ENCODE assay signal across 14 cellular contexts in the genomic region with DNA sequence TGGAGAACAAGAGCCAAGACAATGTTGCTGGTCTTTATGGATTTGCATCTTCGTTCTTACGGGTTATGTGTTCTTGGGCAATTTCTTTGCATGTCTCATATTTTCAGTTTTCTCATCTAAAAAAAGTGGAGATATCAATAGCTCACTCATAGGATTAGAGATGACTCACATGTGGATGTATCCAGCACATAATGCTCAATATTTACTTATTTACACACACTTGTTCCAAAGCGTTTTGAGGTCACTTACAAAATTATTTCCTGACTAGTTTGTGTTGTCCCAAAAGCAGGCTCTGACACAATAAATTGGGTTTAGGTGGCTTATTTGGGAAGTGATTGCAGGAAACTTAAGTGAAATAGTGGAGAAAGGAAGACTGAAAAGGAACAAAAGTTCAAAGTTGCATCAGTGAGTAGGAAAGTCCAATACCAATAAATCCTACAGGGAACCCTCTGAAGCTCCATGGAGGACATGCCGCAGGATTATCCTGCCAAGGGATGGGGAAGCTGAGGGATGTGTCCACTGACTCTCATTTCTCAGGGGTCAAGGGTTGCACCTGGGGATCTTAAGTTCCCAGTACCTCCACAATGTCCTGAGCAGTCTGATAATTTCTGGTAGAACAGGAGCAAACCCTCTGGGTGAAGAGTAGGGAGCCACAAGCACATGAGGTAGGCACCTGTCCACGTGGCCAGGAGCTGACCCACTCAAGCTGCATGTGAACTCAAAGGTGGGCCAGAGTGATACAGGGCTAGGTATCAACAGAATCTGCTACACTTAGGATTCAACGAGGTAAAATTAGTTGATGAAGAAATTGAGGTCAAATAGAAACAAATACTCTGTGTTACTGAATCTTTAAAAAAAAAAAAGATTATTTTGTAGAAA. TPM values are rescaled to one million over a fixed set of nuclear protein-coding genes. Genes with fewer than 3 reads are reported as not detected.
A peak's percentile ranks its signal among the peaks of the same experiment; 100 is the strongest.
DNase-seq lines count a peak whose midpoint lies in the region; ATAC-seq, FAIRE-seq and TF ChIP-seq lines count a peak whose summit lies in the region.
"Had no signal": no experiment of that assay in that cellular context is flagged by ENCODE, and none has a peak within 500 bp of the region (broad histone marks: within the 10 kb centered on the region; RNA-seq: fewer than 3 reads in every experiment).

No MANE protein-coding gene starts in this region.

- H3K36me3 ChIP-seq in IMR-90 (ENCODE audit: control insufficient read depth, insufficient read depth, low read length) (no peaks in the 10 kb centered on the region), right lobe of liver (no peaks in the 10 kb centered on the region), suprapubic skin (no peaks in the 10 kb centered on the region), kidney (ENCODE audit: control insufficient read depth in 1 of 2, insufficient read depth in 2 of 2, low read length in 2 of 2) (no peaks in the 10 kb centered on the region)
- H3K36me3 ChIP-seq: prostate gland had no signal

- H3K27ac ChIP-seq in IMR-90 (ENCODE audit: insufficient read depth, low read length) (no peak overlapping the region), right lobe of liver (peak overlapping the region; percentile 53 to 76 (median 61)), suprapubic skin (peak overlapping the region; percentile 78), kidney (ENCODE audit: low read depth in 2 of 2, low read length in 2 of 2) (no peak overlapping the region)
- H3K27ac ChIP-seq: prostate gland had no signal

- TF ChIP-seq CTCF in IMR-90 (conservative IDR thresholded peaks at IDR 0.05; ENCODE audit: low read depth, low read length) (no peak), choroid plexus epithelial cell (conservative IDR thresholded peaks at IDR 0.05; ENCODE audit: low read depth, low read length) (no peak), right lobe of liver (IDR thresholded peaks at IDR 0.05) (no peak), suprapubic skin (IDR thresholded peaks at IDR 0.05) (no peak), kidney (IDR thresholded peaks at IDR 0.05; ENCODE audit: borderline replicate concordance, extremely low read depth, insufficient read depth) (no peak)

- no peak overlapping the region for H3K23ac ChIP-seq in IMR-90 (ENCODE audit: low read depth, low read length)

- CTCF ChIA-PET in IMR-90 (lab: Yijun Ruan, JAX) = no interaction called here

- in situ Hi-C loops in IMR-90 (cut with MboI; ENCODE audit: low sequenced_read_pairs) = no loop called here

- H3K9me1 ChIP-seq in IMR-90 (ENCODE audit: insufficient read depth, low read length) = no peaks in the 10 kb centered on the region

- no peak overlapping the region for H2BK15ac ChIP-seq in IMR-90 (ENCODE audit: low read depth, low read length)

- H3K4me3 ChIP-seq in IMR-90 (ENCODE audit: insufficient read depth, low read depth, low read length) = no peak overlapping the region
- no peak overlapping the region for H3K4me3 ChIP-seq in choroid plexus epithelial cell (ENCODE audit: low read depth, low read length)
- H3K4me3 ChIP-seq in right lobe of liver = no peak overlapping the region
- H3K4me3 ChIP-seq in suprapubic skin = no peak overlapping the region
- no peak overlapping the region for H3K4me3 ChIP-seq in kidney (ENCODE audit: low read length in 2 of 2)
- H3K4me3 ChIP-seq: prostate gland had no signal

- H2BK5ac ChIP-seq in IMR-90 (ENCODE audit: low read depth, low read length, poor library complexity, severe bottlenecking) = no peak overlapping the region

- FAIRE-seq in kidney (lab: Jason Lieb, UNC) = no peak
- FAIRE-seq: GM12892 had no signal

- no TSS peak for BruUV-seq in IMR-90 (replicated peaks; lab: Mats Ljungman, UMichigan)

- H3K4ac ChIP-seq in IMR-90 (ENCODE audit: low read depth, low read length) = no peak overlapping the region

- intact Hi-C loops in IMR-90 (cut with micrococcal nuclease) (no loop called here), right lobe of liver (cut with DNase I) (no loop called here), kidney (cut with DNase I) (no loop called here)

- no peak overlapping the region; the same call in 1 of the 2 replicates for H2AK5ac ChIP-seq in IMR-90 (ENCODE audit: low read depth, low read length)

- peaks cover 9% of the 10 kb centered on the region for H3K4me1 ChIP-seq in IMR-90 (ENCODE audit: control insufficient read depth, insufficient read depth, low read length)
- H3K4me1 ChIP-seq in right lobe of liver = peaks cover 0 to 22% (median 6%) of the 10 kb centered on the region in 4 donors
- H3K4me1 ChIP-seq in suprapubic skin = peaks cover 7% of the 10 kb centered on the region
- no peaks in the 10 kb centered on the region for H3K4me1 ChIP-seq in kidney (ENCODE audit: control insufficient read depth in 1 of 2, insufficient read depth in 1 of 2, low read depth in 1 of 2, low read length in 2 of 2)
- H3K4me1 ChIP-seq: prostate gland had no signal

- TF ChIP-seq RAD21 in IMR-90 (IDR thresholded peaks at IDR 0.05; ENCODE audit: low read length) = no peak

- DNase-seq in IMR-90 (peak; percentile 50), choroid plexus epithelial cell (ENCODE audit: low read depth) (peak; percentile 39), right lobe of liver (no peak), suprapubic skin (ENCODE audit: low spot score in 2 of 2) (no peak), NK-92 (lab: John Stamatoyannopoulos, UW; ENCODE audit: unreplicated experiment) (no peak), anterior cingulate cortex (lab: John Stamatoyannopoulos, UW) (no peak), kidney (no peak)
- DNase-seq: CD4-positive, alpha-beta memory T cell; erythroblast; stimulated activated CD4-positive, alpha-beta T cell treated with anti-CD3 and anti-CD28 coated beads, Interleukin-4, amount 100 ng/mL, for 1 hour had no signal

- no peak overlapping the region for H4K8ac ChIP-seq in IMR-90 (ENCODE audit: low read depth in 2 of 2, low read length in 2 of 2)

- H2BK20ac ChIP-seq in IMR-90 (ENCODE audit: low read depth, low read length) = no peak overlapping the region

- no peaks in the 10 kb centered on the region for H4K20me1 ChIP-seq in IMR-90 (ENCODE audit: insufficient read depth, low read length)

- dilution Hi-C loops in IMR-90 (cut with HindIII; ENCODE audit: low sequenced_read_pairs, unreplicated experiment) = no loop called here

- TF ChIP-seq EP300 in suprapubic skin (IDR thresholded peaks at IDR 0.05) = no peak

- no peaks in the 10 kb centered on the region for H3K79me1 ChIP-seq in IMR-90 (ENCODE audit: low read depth in 1 of 2, low read length in 2 of 2)

- no peak overlapping the region for H3K4me2 ChIP-seq in IMR-90 (ENCODE audit: low read depth, low read length)

- H2BK120ac ChIP-seq in IMR-90 (ENCODE audit: low read depth, low read length) = no peak overlapping the region

- POLR2A ChIA-PET in IMR-90 (lab: Charles Lee; ENCODE audit: unreplicated experiment) = interaction anchor here (0.6 kb wide), 1 partner anchor 327 kb away, joined by 5 read pairs; no protein-coding TSS in a partner anchor

- H4K5ac ChIP-seq in IMR-90 (ENCODE audit: low read depth, low read length) = no peak overlapping the region

- H4K91ac ChIP-seq in IMR-90 (ENCODE audit: insufficient read depth, low read depth, low read length) = no peak overlapping the region

- peak overlapping the region; percentile 68 for H3K18ac ChIP-seq in IMR-90 (ENCODE audit: low read depth, low read length)

- H2AK9ac ChIP-seq in IMR-90 (replicated peaks; ENCODE audit: low read depth, low read length, poor library complexity) = no peak overlapping the region

- H3K14ac ChIP-seq in IMR-90 (replicated peaks; ENCODE audit: low read depth, low read length) = no peak overlapping the region

- H3K27me3 ChIP-seq in IMR-90 (ENCODE audit: control insufficient read depth, insufficient read depth, low read length) (no peaks in the 10 kb centered on the region), right lobe of liver (no peaks in the 10 kb centered on the region), suprapubic skin (no peaks in the 10 kb centered on the region)

- no peak for TF ChIP-seq POLR2A in IMR-90 (IDR thresholded peaks at IDR 0.05; ENCODE audit: low read depth, low read length)
- no peak for TF ChIP-seq POLR2A in right lobe of liver (IDR thresholded peaks at IDR 0.05)
- TF ChIP-seq POLR2A in suprapubic skin (IDR thresholded peaks at IDR 0.05) = no peak

- peak overlapping the region; percentile 52 for H2AFZ ChIP-seq in IMR-90 (replicated peaks; ENCODE audit: low read length, poor library complexity)

- H3K9ac ChIP-seq in IMR-90 (ENCODE audit: low read depth, low read length) = no peak overlapping the region
- H3K9ac ChIP-seq in kidney (ENCODE audit: low read length in 2 of 2) = no peak overlapping the region

- H3K56ac ChIP-seq in IMR-90 (ENCODE audit: extremely low read depth, insufficient read depth, low read length) = no peak overlapping the region

- H3K9me3 ChIP-seq in IMR-90 (ENCODE audit: control insufficient read depth, insufficient read depth, low read length) (no peaks in the 10 kb centered on the region), right lobe of liver (no peaks in the 10 kb centered on the region), suprapubic skin (no peaks in the 10 kb centered on the region), kidney (ENCODE audit: control insufficient read depth in 1 of 2, low read length in 2 of 2) (no peaks in the 10 kb centered on the region)
- H3K9me3 ChIP-seq: prostate gland had no signal

- ATAC-seq in IMR-90 (ENCODE audit: low read depth) = peak; percentile 33; the same call in 1 of the 2 replicates
- ATAC-seq in right lobe of liver = peak; percentile 64 to 82 (median 76)
- no peak for ATAC-seq in HG03175 (IDR thresholded peaks at IDR 0.05; ENCODE audit: unreplicated experiment)
- ATAC-seq: Panc1 had no signal

- 83% methylated on average over 1 of the region's 6 CpGs; no CpG with 5 or more reads in 1 of the 2 experiments for whole genome bisulfite sequencing in IMR-90 (ENCODE audit: extremely low coverage in 2 of 2, insufficient read length in 1 of 2), 2 experiments
- 35% methylated on average over 6 of the region's 6 CpGs for WGBS in right lobe of liver (ENCODE audit: insufficient coverage, low coverage, low lambda C conversion rate, missing lambda C conversion rate)
- 81% methylated on average over 6 of the region's 6 CpGs for WGBS in suprapubic skin

TF ChIP-seq in IMR-90, 13 proteins besides CTCF, POLR2A, EP300 and RAD21:
- TF ChIP-seq RCOR1 (IDR thresholded peaks at IDR 0.05; ENCODE audit: insufficient replicate concordance, low read length) (no peak), MXI1 (IDR thresholded peaks at IDR 0.05; ENCODE audit: borderline replicate concordance, low read depth, low read length) (no peak), FOS (IDR thresholded peaks at IDR 0.05; ENCODE audit: low read depth, low read length) (peak; percentile 20; the same call in 1 of the 2 replicates), RFX5 (IDR thresholded peaks at IDR 0.05; ENCODE audit: low read depth, low read length) (no peak)

RNA-seq across cellular contexts. Expression of gene SLC44A1, which starts 37.4 kb away (rescaled TPM):
- total RNA-seq in IMR-90 (2012; rRNA removed) (19.4 and 21.7 TPM in 2 replicates), right lobe of liver (10 to 100 TPM; 44.7 to 73.2 (median 50.1) TPM), suprapubic skin (10 to 100 TPM; 36.2 to 79.0 (median 57.2) TPM), kidney (42.3 TPM)
- polyA plus RNA-seq in IMR-90 (2012; rRNA removed) (3.9 and 5.2 TPM in 2 replicates), kidney (ENCODE audit: insufficient read depth, low read depth, low replicate concordance) (17.4 TPM)
- polyA plus RNA-seq in IMR-90 (2012; cell fraction: cytosol; rRNA removed) = 1.4 and 2.1 TPM in 2 replicates
- 0.44 and 2.7 TPM in 2 replicates for polyA plus RNA-seq in IMR-90 (2012; cell fraction: nucleus; rRNA removed; ENCODE audit: low replicate concordance)

Comparison
In these comparisons a context has a peak if more than half of its experiments do, and no peak if none do; other contexts are left out.
1. DNase-seq: peak in IMR-90 (single experiment) and choroid plexus epithelial cell (single experiment); none in right lobe of liver (0 of 3), suprapubic skin (0 of 2), NK-92 (single experiment), anterior cingulate cortex (0 of 58) and kidney (single experiment).
2. H3K27ac ChIP-seq: peak in right lobe of liver (3 of 3) and suprapubic skin (single experiment); none in IMR-90 (single experiment) and kidney (0 of 2).